ENCODE assay signal across 8 cellular contexts in genomic region chr14:55028476-55028875, GRCh38. TPM values are rescaled to one million over a fixed set of nuclear protein-coding genes. Genes with fewer than 3 reads are reported as not detected.
A peak's percentile ranks its signal among the peaks of the same experiment; 100 is the strongest.
DNase-seq lines count a peak whose midpoint lies in the region; ATAC-seq, FAIRE-seq and TF ChIP-seq lines count a peak whose summit lies in the region.
"Had no signal": no experiment of that assay in that cellular context is flagged by ENCODE, and none has a peak within 500 bp of the region (broad histone marks: within the 10 kb centered on the region; RNA-seq: fewer than 3 reads in every experiment).

No MANE protein-coding gene starts in this region.

- H3K36me3 Mint-ChIP-seq in GM23338 (ENCODE audit: low read depth): peaks cover 9% of the 10 kb centered on the region; the same call in 2 of the 3 replicates

- no peaks in the 10 kb centered on the region for H3K9me3 Mint-ChIP-seq in GM23338

- no peak for FAIRE-seq in endothelial cell of umbilical vein (lab: Jason Lieb, UNC)

- peak overlapping the region; percentile 95 for H3K4me3 Mint-ChIP-seq in GM23338

- H3K27ac ChIP-seq in GM23338 (ENCODE audit: low read depth) (no peak overlapping the region), PC-9 (no peak overlapping the region), endothelial cell of umbilical vein (ENCODE audit: insufficient read depth, low read depth, low read length) (no peak overlapping the region)

- ATAC-seq in GM23338: no peak
- no peak for ATAC-seq in HG02623 (IDR thresholded peaks at IDR 0.05; ENCODE audit: unreplicated experiment)

- H3K36me3 ChIP-seq in GM23338 (ENCODE audit: insufficient read depth) (0 out of 2 replicates have a peak, but pooled peaks cover under 1% of the 10 kb centered on the region), PC-9 (ENCODE audit: low read depth) (peaks cover 13% of the 10 kb centered on the region; the same call in 1 of the 2 replicates), endothelial cell of umbilical vein (ENCODE audit: control insufficient read depth in 2 of 2, extremely low read depth in 1 of 2, insufficient read depth in 2 of 2, low read length in 2 of 2) (no peaks in the 10 kb centered on the region)

- peaks cover 4% of the 10 kb centered on the region for H4K20me1 ChIP-seq in GM23338 (replicated peaks; ENCODE audit: insufficient read depth)
- peaks cover 9% of the 10 kb centered on the region; the same call in 1 of the 2 replicates for H4K20me1 ChIP-seq in PC-9 (ENCODE audit: insufficient read depth)
- no peaks in the 10 kb centered on the region for H4K20me1 ChIP-seq in endothelial cell of umbilical vein (replicated peaks; ENCODE audit: control insufficient read depth, extremely low read depth, insufficient read depth, low read length)

- dilution Hi-C loops in endothelial cell of umbilical vein (cut with MboI; ENCODE audit: extremely low pct_ligation_motif_present, low sequenced_read_pairs): no loop called here

- H3K79me2 ChIP-seq in GM23338 (replicated peaks; ENCODE audit: insufficient read depth): peaks cover 88% of the 10 kb centered on the region
- H3K79me2 ChIP-seq in PC-9 (ENCODE audit: low read depth): peaks cover 77% of the 10 kb centered on the region
- peaks cover 74% of the 10 kb centered on the region for H3K79me2 ChIP-seq in endothelial cell of umbilical vein (ENCODE audit: control insufficient read depth, insufficient read depth, low read length)

- H3K27ac Mint-ChIP-seq in GM23338: no peak overlapping the region

- H3K4me2 ChIP-seq in GM23338 (peak overlapping the region; percentile 94), PC-9 (peak overlapping the region; percentile 76), endothelial cell of umbilical vein (ENCODE audit: insufficient read depth, low read length) (peak overlapping the region; percentile 99)

- no peaks in the 10 kb centered on the region for H3K9me1 ChIP-seq in endothelial cell of umbilical vein (replicated peaks; ENCODE audit: control insufficient read depth, extremely low read depth, insufficient read depth, low read length)

- H3K9me3 ChIP-seq in PC-9 (ENCODE audit: insufficient read depth, low read depth) (no peaks in the 10 kb centered on the region), endothelial cell of umbilical vein (replicated peaks; ENCODE audit: control insufficient read depth, insufficient read depth, low read length) (no peaks in the 10 kb centered on the region)

- POLR2A ChIA-PET in PC-9 (lab: Charles Lee; ENCODE audit: unreplicated experiment): interaction anchor here (0.7 kb wide), 1 partner anchor 44 kb away, joined by 11 read pairs; no protein-coding TSS in a partner anchor
- POLR2A ChIA-PET in endothelial cell of umbilical vein (lab: Charles Lee): interaction anchor here (1.1 kb wide), 1 partner anchor 23 kb away, joined by 4 read pairs; the partner anchor contains the start of gene MAPK1IP1L

- H3K27me3 Mint-ChIP-seq in GM23338 (ENCODE audit: insufficient read depth, low read depth, poor library complexity): peaks cover 2% of the 10 kb centered on the region

- peaks cover 19% of the 10 kb centered on the region; the same call in 1 of the 2 replicates for H3F3A ChIP-seq in GM23338 (replicated peaks; ENCODE audit: low read depth)
- H3F3A ChIP-seq in PC-9 (ENCODE audit: insufficient read depth, low read depth): no peaks in the 10 kb centered on the region; the same call in 1 of the 2 replicates

- TF ChIP-seq CTCF in GM23338 (conservative IDR thresholded peaks at IDR 0.05; ENCODE audit: low read depth in 2 of 2) (no peak), PC-9 (conservative IDR thresholded peaks at IDR 0.05) (no peak), endothelial cell of umbilical vein (IDR thresholded peaks at IDR 0.05; ENCODE audit: extremely low read depth in 1 of 2, insufficient read depth in 1 of 2, low read depth in 1 of 2, low read length in 2 of 2) (no peak)

- TF ChIP-seq POLR2A in endothelial cell of umbilical vein (IDR thresholded peaks at IDR 0.05; ENCODE audit: low read depth, low read length): no peak

- H3K4me1 Mint-ChIP-seq in GM23338: peaks cover 32% of the 10 kb centered on the region

- H3K4me1 ChIP-seq in GM23338 (ENCODE audit: insufficient read depth) (peaks cover 43% of the 10 kb centered on the region), PC-9 (replicated peaks; ENCODE audit: insufficient read depth) (peaks cover 26% of the 10 kb centered on the region), endothelial cell of umbilical vein (ENCODE audit: control insufficient read depth, extremely low read depth, insufficient read depth, low read length) (peaks cover 30% of the 10 kb centered on the region)

- BruUV-seq in PC-9 (replicated peaks; lab: Mats Ljungman, UMichigan): no TSS peak
- BruUV-seq in endothelial cell of umbilical vein (replicated peaks; lab: Mats Ljungman, UMichigan): no TSS peak

- H3K27me3 ChIP-seq in GM23338 (ENCODE audit: insufficient read depth): no peaks in the 10 kb centered on the region
- no peaks in the 10 kb centered on the region for H3K27me3 ChIP-seq in PC-9 (ENCODE audit: insufficient read depth, low read depth)
- no peaks in the 10 kb centered on the region for H3K27me3 ChIP-seq in endothelial cell of umbilical vein (ENCODE audit: control insufficient read depth in 2 of 2, insufficient read depth in 2 of 2, low read length in 2 of 2)

- no peak for DNase-seq in GM23338 (ENCODE audit: low spot score)
- no peak for DNase-seq in PC-9
- DNase-seq in endothelial cell of umbilical vein (ENCODE audit: low read depth, low spot score): no peak
- DNase-seq in skeletal muscle cell (ENCODE audit: low read depth): no peak
- no peak for DNase-seq in DMS153 treated with DMSO at 0.1 percent for 48 hours (lab: John Stamatoyannopoulos, UW; ENCODE audit: unreplicated experiment)
- DNase-seq in SW480 (ENCODE audit: low spot score): no peak
- DNase-seq: occipital lobe had no signal

- H3K4me3 ChIP-seq in GM23338 (peak overlapping the region; percentile 94), PC-9 (peak overlapping the region; percentile 80), endothelial cell of umbilical vein (replicated peaks in 1 of 3; ENCODE audit: insufficient read depth in 1 of 3, low read depth in 1 of 3, low read length in 3 of 3) (peak overlapping the region; percentile 68 to 96 (median 79)), skeletal muscle cell (ENCODE audit: low read depth, low read length) (peak overlapping the region; percentile 80)

- no peaks in the 10 kb centered on the region for H3K9me2 ChIP-seq in GM23338 (ENCODE audit: insufficient read depth)
- H3K9me2 ChIP-seq in PC-9 (ENCODE audit: insufficient read depth): no peaks in the 10 kb centered on the region

- CTCF ChIA-PET in PC-9 (lab: Charles Lee): no interaction called here
- CTCF ChIA-PET in endothelial cell of umbilical vein (lab: Charles Lee): interaction anchor here (1.3 to 3.8 kb wide), 3 partner anchors 18 to 132 kb away, joined by 3 to 42 read pairs (median 5); partner anchors contain the start of gene MAPK1IP1L

- H3K9ac ChIP-seq in endothelial cell of umbilical vein (replicated peaks; ENCODE audit: extremely low read depth, insufficient read depth, low read length): peak overlapping the region; percentile 98

- H2AFZ ChIP-seq in GM23338 (no peak overlapping the region), PC-9 (no peak overlapping the region), endothelial cell of umbilical vein (ENCODE audit: low read depth, low read length) (no peak overlapping the region)

- intact Hi-C loops in PC-9 (cut with micrococcal nuclease; ENCODE audit: unreplicated experiment): no loop called here
- intact Hi-C loops in endothelial cell of umbilical vein (cut with micrococcal nuclease): loop anchor here (5.0 kb wide), 1 partner anchor 126 kb away; the partner anchor contains the start of gene GCH1

TF ChIP-seq in GM23338, 12 proteins besides CTCF, POLR2A, EP300 and RAD21 (continues in another document):
- TF ChIP-seq STAT1 (IDR thresholded peaks at IDR 0.05; ENCODE audit: unreplicated experiment): no peak

RNA-seq across cellular contexts. Expression of gene SOCS4, which starts 1.4 kb away (rescaled TPM):
- 24.9 and 25.8 TPM in 2 replicates for total RNA-seq in GM23338 (2014; rRNA removed; shearing (Covaris generic))
- polyA plus RNA-seq in GM23338 (2016; fragmentation: Nextera tagmentation; extraction: Ambion mirVana) (15.9 and 17.7 TPM in 2 replicates), endothelial cell of umbilical vein (3.6 and 6.4 TPM in 2 replicates)
- total RNA-seq in PC-9 (2021) (25.3 and 33.4 TPM in 2 replicates), endothelial cell of umbilical vein (26.7 and 28.7 TPM in 2 replicates)
- polyA plus RNA-seq in endothelial cell of umbilical vein (2011; cell fraction: cytosol; rRNA removed): 4.8 and 4.9 TPM in 2 replicates
- polyA plus RNA-seq in endothelial cell of umbilical vein (2011; cell fraction: nucleus; rRNA removed): 5.4 and 9.3 TPM in 2 replicates
- 10.2 and 14.5 TPM in 2 replicates for polyA plus RNA-seq in endothelial cell of umbilical vein (2012)
- polyA minus RNA-seq in endothelial cell of umbilical vein: 10.9 and 11.7 TPM in 2 replicates
- polyA minus RNA-seq in endothelial cell of umbilical vein (2011; cell fraction: cytosol; rRNA and poly(A)+ RNA removed): 7.5 TPM
- polyA minus RNA-seq in endothelial cell of umbilical vein (2011; cell fraction: nucleus; rRNA and poly(A)+ RNA removed): 10.5 and 12.4 TPM in 2 replicates

RNA-seq across cellular contexts. Expression of gene WDHD1, which starts 1.6 kb away (rescaled TPM):
- total RNA-seq in GM23338 (2014; rRNA removed; shearing (Covaris generic)): 65.4 and 71.3 TPM in 2 replicates
- 39.6 and 48.8 TPM in 2 replicates for polyA plus RNA-seq in GM23338 (2016; fragmentation: Nextera tagmentation; extraction: Ambion mirVana)
- total RNA-seq in PC-9 (2021): 27.9 and 34.3 TPM in 2 replicates
- 22.5 TPM in 2 replicates for total RNA-seq in endothelial cell of umbilical vein
- polyA plus RNA-seq in endothelial cell of umbilical vein: 2.1 and 3.1 TPM in 2 replicates
- 5.2 and 5.7 TPM in 2 replicates for polyA plus RNA-seq in endothelial cell of umbilical vein (2011; cell fraction: cytosol; rRNA removed)
- 6.8 and 11.1 TPM in 2 replicates for polyA plus RNA-seq in endothelial cell of umbilical vein (2011; cell fraction: nucleus; rRNA removed)
- 8.9 and 15.2 TPM in 2 replicates for polyA plus RNA-seq in endothelial cell of umbilical vein (2012)
- polyA minus RNA-seq in endothelial cell of umbilical vein: 9.8 and 15.3 TPM in 2 replicates
- 21.0 TPM for polyA minus RNA-seq in endothelial cell of umbilical vein (2011; cell fraction: cytosol; rRNA and poly(A)+ RNA removed)
- 11.1 and 15.8 TPM in 2 replicates for polyA minus RNA-seq in endothelial cell of umbilical vein (2011; cell fraction: nucleus; rRNA and poly(A)+ RNA removed)

RNA-seq across cellular contexts. Expression of gene MAPK1IP1L, which starts 23.0 kb away (rescaled TPM):
- 138 and 162 TPM in 2 replicates for total RNA-seq in GM23338 (2014; rRNA removed; shearing (Covaris generic))
- 64.0 and 72.4 TPM in 2 replicates for polyA plus RNA-seq in GM23338 (2016; fragmentation: Nextera tagmentation; extraction: Ambion mirVana)
- 54.3 and 79.7 TPM in 2 replicates for total RNA-seq in PC-9 (2021)
- 129 and 139 TPM in 2 replicates for total RNA-seq in endothelial cell of umbilical vein
- 208 and 244 TPM in 2 replicates for polyA plus RNA-seq in endothelial cell of umbilical vein
- 140 and 156 TPM in 2 replicates for polyA plus RNA-seq in endothelial cell of umbilical vein (2011; cell fraction: cytosol; rRNA removed)
- 61.1 and 78.5 TPM in 2 replicates for polyA plus RNA-seq in endothelial cell of umbilical vein (2011; cell fraction: nucleus; rRNA removed)
- polyA plus RNA-seq in endothelial cell of umbilical vein (2012): 56.7 and 94.7 TPM in 2 replicates
- 288 and 322 TPM in 2 replicates for polyA minus RNA-seq in endothelial cell of umbilical vein
- polyA minus RNA-seq in endothelial cell of umbilical vein (2011; cell fraction: cytosol; rRNA and poly(A)+ RNA removed): 312 TPM
- 60.5 and 75.3 TPM in 2 replicates for polyA minus RNA-seq in endothelial cell of umbilical vein (2011; cell fraction: nucleus; rRNA and poly(A)+ RNA removed)
